16 cellular contexts compared by ENCODE assay signal in the genomic region with DNA sequence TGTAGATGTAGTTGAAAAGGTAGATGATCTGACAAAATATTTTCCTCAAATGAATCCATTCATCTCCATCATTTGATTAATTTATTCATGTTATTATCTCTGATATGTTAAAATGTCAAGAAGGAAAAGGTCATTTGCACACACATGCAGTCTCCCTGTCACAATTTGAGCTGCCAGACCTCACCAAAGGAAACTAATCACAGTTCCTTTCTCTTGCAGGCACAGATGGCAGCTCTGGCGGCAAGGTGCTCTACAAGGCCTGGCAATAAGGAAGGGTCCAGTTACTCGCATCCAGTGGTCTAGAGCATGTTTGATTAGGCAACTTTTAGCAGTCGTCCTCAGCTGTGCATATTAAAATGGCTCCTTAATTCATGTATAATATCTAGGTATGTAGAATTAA.
"Had no signal": no experiment of that assay in that cellular context is flagged by ENCODE, and none has a peak within 500 bp of the region (broad histone marks: within the 10 kb centered on the region; RNA-seq: fewer than 3 reads in every experiment).

No MANE protein-coding gene starts in this region.

- H3K36me3 ChIP-seq: neural progenitor cell, transverse colon had no signal

- H3K4me3 ChIP-seq: neural progenitor cell, transverse colon had no signal

- H3K4me1 Mint-ChIP-seq: activated naive CD8-positive, alpha-beta T cell treated with anti-CD3 and anti-CD28 coated beads, Interleukin-2, amount 10 ng/mL, durations not matched to agents 7 days and 5 days; stimulated activated memory B cell treated with anti-CD40 and anti-IgM and Interleukin-4, amounts not matched to agents 10 μg/mL and 1 μg/mL and 100 μg/mL, for 72 hours had no signal

- H3K9me3 ChIP-seq: transverse colon had no signal

- DNase-seq: activated CD4-positive, alpha-beta T cell treated with anti-CD3 and anti-CD28 coated beads for 4 hours; activated CD8-positive, alpha-beta memory T cell treated with anti-CD3 and anti-CD28 coated beads, Interleukin-2, amount 50 U/mL, for 48 hours; activated naive CD4-positive, alpha-beta T cell; activated naive CD8-positive, alpha-beta T cell treated with anti-CD3 and anti-CD28 coated beads, Interleukin-2, amount 10 ng/mL, durations not matched to agents 7 days and 5 days; cerebellar nuclear complex; endodermal cell; hypothalamus; kidney; midbrain; stimulated activated CD4-positive, alpha-beta T cell treated with anti-CD3 and anti-CD28 coated beads, Interleukin-2, amount 100 ng/mL, for 48 hours; T-helper 2 cell; transverse colon had no signal

- H3K27me3 Mint-ChIP-seq: brain; stimulated activated memory B cell treated with anti-CD40 and anti-IgM and Interleukin-4, amounts not matched to agents 10 μg/mL and 1 μg/mL and 100 μg/mL, for 72 hours had no signal

- FAIRE-seq: kidney had no signal

- H3K9me3 Mint-ChIP-seq: activated naive CD8-positive, alpha-beta T cell treated with anti-CD3 and anti-CD28 coated beads, Interleukin-2, amount 10 ng/mL, durations not matched to agents 7 days and 5 days; endodermal cell; neural progenitor cell; stimulated activated memory B cell treated with anti-CD40 and anti-IgM and Interleukin-4, amounts not matched to agents 10 μg/mL and 1 μg/mL and 100 μg/mL, for 72 hours; WTC11 had no signal

- H3K27ac ChIP-seq: neural progenitor cell had no signal

- ATAC-seq: stimulated activated memory B cell treated with anti-CD40 and anti-IgM and Interleukin-4, amounts not matched to agents 10 μg/mL and 1 μg/mL and 100 μg/mL, for 72 hours; WTC11 had no signal

- H3K36me3 Mint-ChIP-seq: activated naive CD8-positive, alpha-beta T cell treated with anti-CD3 and anti-CD28 coated beads, Interleukin-2, amount 10 ng/mL, durations not matched to agents 7 days and 5 days; brain; neural progenitor cell; stimulated activated memory B cell treated with anti-CD40 and anti-IgM and Interleukin-4, amounts not matched to agents 10 μg/mL and 1 μg/mL and 100 μg/mL, for 72 hours; WTC11 had no signal

- H3K27me3 ChIP-seq: neural progenitor cell, transverse colon had no signal

- H3K27ac Mint-ChIP-seq: activated naive CD8-positive, alpha-beta T cell treated with anti-CD3 and anti-CD28 coated beads, Interleukin-2, amount 10 ng/mL, durations not matched to agents 7 days and 5 days; endodermal cell; neural progenitor cell; stimulated activated memory B cell treated with anti-CD40 and anti-IgM and Interleukin-4, amounts not matched to agents 10 μg/mL and 1 μg/mL and 100 μg/mL, for 72 hours; WTC11 had no signal

- H3K4me3 Mint-ChIP-seq: activated naive CD8-positive, alpha-beta T cell treated with anti-CD3 and anti-CD28 coated beads, Interleukin-2, amount 10 ng/mL, durations not matched to agents 7 days and 5 days; brain; endodermal cell; neural progenitor cell; stimulated activated memory B cell treated with anti-CD40 and anti-IgM and Interleukin-4, amounts not matched to agents 10 μg/mL and 1 μg/mL and 100 μg/mL, for 72 hours; WTC11 had no signal
